In genomic region chr2:220782609-220783113, GRCh38 we compare ENCODE assay signal across 26 cellular contexts.
DNase-seq lines count a peak whose midpoint lies in the region; ATAC-seq, FAIRE-seq and TF ChIP-seq lines count a peak whose summit lies in the region.
"Had no signal": no experiment of that assay in that cellular context is flagged by ENCODE, and none has a peak within 500 bp of the region (broad histone marks: within the 10 kb centered on the region; RNA-seq: fewer than 3 reads in every experiment).

No MANE protein-coding gene starts in this region.

- WGBS in HepG2 (ENCODE audit: low lambda C conversion rate) = 18% methylated on average over 5 of the region's 5 CpGs
- 43% methylated on average over 4 of the region's 5 CpGs for WGBS in right lobe of liver (ENCODE audit: insufficient coverage, low coverage, low lambda C conversion rate, missing lambda C conversion rate)
- WGBS in K562 (ENCODE audit: insufficient coverage, low coverage, missing lambda C conversion rate) = 0% methylated on average over 4 of the region's 5 CpGs

- intact Hi-C loops in HepG2 (cut with micrococcal nuclease; ENCODE audit: unreplicated experiment) = no loop called here
- intact Hi-C loops in right lobe of liver (cut with DNase I) = no loop called here
- intact Hi-C loops in K562 (cut with micrococcal nuclease) = no loop called here

- no peak overlapping the region for H3K4me2 ChIP-seq in HepG2 (ENCODE audit: low read depth, low read length)
- H3K4me2 ChIP-seq in K562 (ENCODE audit: insufficient read depth, low read length) = no peak overlapping the region
- H3K4me2 ChIP-seq: A549; BLaER1 treated with 17β-estradiol and CSF1 and Interleukin-3, amounts not matched to agents 10 nM and 100 nM had no signal

- no peak overlapping the region for H3K4me3 ChIP-seq in HepG2 (replicated peaks in 1 of 3; ENCODE audit: insufficient read depth in 1 of 3, low read depth in 2 of 3, low read length in 3 of 3)
- H3K4me3 ChIP-seq in right lobe of liver = no peak overlapping the region
- no peak overlapping the region for H3K4me3 ChIP-seq in K562
- H3K4me3 ChIP-seq: A549; BLaER1 treated with 17β-estradiol and CSF1 and Interleukin-3, amounts not matched to agents 10 nM and 100 nM; GM12878 had no signal

- POLR2A ChIA-PET in HepG2 (lab: Yijun Ruan, JAX) (no interaction called here), K562 (lab: Yijun Ruan, JAX) (no interaction called here)

- H3K9ac ChIP-seq in HepG2 (ENCODE audit: insufficient read depth, low read depth, low read length) (no peak overlapping the region), K562 (ENCODE audit: insufficient read depth in 1 of 2, low read depth in 2 of 2, low read length in 2 of 2) (no peak overlapping the region)
- H3K9ac ChIP-seq: BLaER1 treated with 17β-estradiol and CSF1 and Interleukin-3, amounts not matched to agents 10 nM and 100 nM had no signal

- no TSS peak for BruUV-seq in HepG2 (replicated peaks; lab: Mats Ljungman, UMichigan)
- no TSS peak for BruUV-seq in K562 (replicated peaks; lab: Mats Ljungman, UMichigan)

- peaks cover 73% of the 10 kb centered on the region for H3K9me3 ChIP-seq in HepG2 (ENCODE audit: low read length)
- no peaks in the 10 kb centered on the region for H3K9me3 ChIP-seq in right lobe of liver
- no peaks in the 10 kb centered on the region for H3K9me3 ChIP-seq in K562 (replicated peaks; ENCODE audit: control insufficient read depth, insufficient read depth, low read depth, low read length)
- H3K9me3 ChIP-seq: A549, Caco-2 had no signal

- TF ChIP-seq RAD21 in HepG2 (CRISPR knock-in tag; IDR thresholded peaks at IDR 0.05) = no peak
- no peak for TF ChIP-seq RAD21 in K562 (CRISPR knock-in tag; conservative IDR thresholded peaks at IDR 0.05 in 1 of 2, IDR thresholded peaks at IDR 0.05 in 1 of 2)

- CTCF ChIA-PET in HepG2 (lab: Yijun Ruan, JAX; ENCODE audit: low intra/inter-chr PET ratio, low total read pairs) = no interaction called here
- CTCF ChIA-PET in K562 (lab: Yijun Ruan, JAX; ENCODE audit: low intra/inter-chr PET ratio) = no interaction called here

- in situ Hi-C loops in HepG2 (cut with HindIII; ENCODE audit: extremely low pct_ligation_motif_present, low pct_unique_long_range_greater_than_20kb) (no loop called here), K562 (cut with MboI) (no loop called here)

- H3K36me3 ChIP-seq in HepG2 (replicated peaks in 1 of 2; ENCODE audit: control insufficient read depth in 1 of 2, insufficient read depth in 2 of 2, low read length in 2 of 2) (no peaks in the 10 kb centered on the region), right lobe of liver (no peaks in the 10 kb centered on the region), K562 (ENCODE audit: control insufficient read depth, insufficient read depth, low read length) (no peaks in the 10 kb centered on the region)
- H3K36me3 ChIP-seq: BLaER1 treated with 17β-estradiol and CSF1 and Interleukin-3, amounts not matched to agents 10 nM and 100 nM had no signal

- no peak for TF ChIP-seq EP300 in HepG2 (IDR thresholded peaks at IDR 0.05; ENCODE audit: low read depth in 2 of 2, low read length in 2 of 2)
- TF ChIP-seq EP300 in HepG2 (CRISPR knock-in tag; IDR thresholded peaks at IDR 0.05; ENCODE audit: borderline replicate concordance) = no peak
- TF ChIP-seq EP300 in K562 (IDR thresholded peaks at IDR 0.05; ENCODE audit: low read length) = no peak

- DNase-seq in NCI-H748 (lab: John Stamatoyannopoulos, UW; ENCODE audit: unreplicated experiment) (peak; percentile 25), NCI-H748 treated with DMSO at 0.1 percent for 48 hours (lab: John Stamatoyannopoulos, UW) (no peak), HepG2 (ENCODE audit: low spot score) (no peak), right lobe of liver (no peak), K562 (ENCODE audit: extremely low read depth in 1 of 4, low spot score in 3 of 4) (no peak), NCI-H1417 (lab: John Stamatoyannopoulos, UW) (no peak), DMS114 treated with DMSO at 0.1 percent for 48 hours (lab: John Stamatoyannopoulos, UW; ENCODE audit: unreplicated experiment) (no peak)
- DNase-seq: AML-193; Caco-2; Calu3; CD4-positive, alpha-beta T cell; CD8-positive, alpha-beta T cell; DMS153; DMS53; DMS79; DND-41; EL; GDM1 had no signal

- ATAC-seq in HepG2 = no peak
- ATAC-seq in right lobe of liver = no peak
- no peak for ATAC-seq in K562
- ATAC-seq: A549; CD8-positive, alpha-beta T cell; GM12878 had no signal

- H3K79me2 ChIP-seq in HepG2 (ENCODE audit: insufficient read depth, low read length) = no peaks in the 10 kb centered on the region
- no peaks in the 10 kb centered on the region for H3K79me2 ChIP-seq in K562 (ENCODE audit: control insufficient read depth, insufficient read depth, low read length)

- TF ChIP-seq CTCF in HepG2 (CRISPR knock-in tag; IDR thresholded peaks at IDR 0.05) (no peak), right lobe of liver (IDR thresholded peaks at IDR 0.05) (no peak), K562 (IDR thresholded peaks at IDR 0.05 in 2 of 3, conservative IDR thresholded peaks at IDR 0.05 in 1 of 3; ENCODE audit: insufficient read depth in 2 of 3, low read depth in 1 of 3, low read length in 3 of 3) (no peak)

- no peaks in the 10 kb centered on the region for H3K9me1 ChIP-seq in K562 (ENCODE audit: control insufficient read depth, insufficient read depth, low read length)

- no peak overlapping the region for H2AFZ ChIP-seq in HepG2 (ENCODE audit: low read length)
- no peak overlapping the region for H2AFZ ChIP-seq in K562 (ENCODE audit: low read depth, low read length)

- H3K27ac ChIP-seq in HepG2 (ENCODE audit: extremely low read length, insufficient read depth, low read length) = no peak overlapping the region
- H3K27ac ChIP-seq in right lobe of liver = no peak overlapping the region
- H3K27ac ChIP-seq in K562 (ENCODE audit: extremely low read depth, low read depth, low read length) = no peak overlapping the region
- H3K27ac ChIP-seq: 22Rv1; A549; BLaER1 treated with 17β-estradiol and CSF1 and Interleukin-3, amounts not matched to agents 10 nM and 100 nM; C4-2B had no signal

- H4K20me1 ChIP-seq in HepG2 (ENCODE audit: insufficient read depth, low read length) (no peaks in the 10 kb centered on the region), K562 (replicated peaks; ENCODE audit: control insufficient read depth, insufficient read depth, low read length) (no peaks in the 10 kb centered on the region)
- H4K20me1 ChIP-seq: BLaER1 treated with 17β-estradiol and CSF1 and Interleukin-3, amounts not matched to agents 10 nM and 100 nM had no signal

- H3K4me1 ChIP-seq in HepG2 (ENCODE audit: insufficient read depth, low read length) (no peaks in the 10 kb centered on the region), right lobe of liver (no peaks in the 10 kb centered on the region), K562 (replicated peaks in 1 of 2; ENCODE audit: control insufficient read depth in 2 of 2, insufficient read depth in 2 of 2, low read length in 2 of 2) (no peaks in the 10 kb centered on the region)
- H3K4me1 ChIP-seq: BLaER1 treated with 17β-estradiol and CSF1 and Interleukin-3, amounts not matched to agents 10 nM and 100 nM; Caco-2 had no signal

- no peak for FAIRE-seq in HepG2 (lab: Jason Lieb, UNC)
- FAIRE-seq in K562 (lab: Jason Lieb, UNC) = no peak
- FAIRE-seq: A549, D721Med, GM12878, GM12892, GM18507 had no signal

- H3K27me3 ChIP-seq in HepG2 (ENCODE audit: control insufficient read depth in 1 of 2, insufficient read depth in 2 of 2, low read length in 2 of 2) = no peaks in the 10 kb centered on the region
- H3K27me3 ChIP-seq in right lobe of liver = no peaks in the 10 kb centered on the region
- no peaks in the 10 kb centered on the region for H3K27me3 ChIP-seq in K562 (ENCODE audit: control insufficient read depth in 2 of 2, insufficient read depth in 2 of 2, low read length in 2 of 2)
- H3K27me3 ChIP-seq: BLaER1 treated with 17β-estradiol and CSF1 and Interleukin-3, amounts not matched to agents 10 nM and 100 nM had no signal

- no peak for TF ChIP-seq POLR2A in HepG2 (IDR thresholded peaks at IDR 0.05; ENCODE audit: insufficient read depth in 1 of 2, low read depth in 2 of 2, low read length in 2 of 2)
- TF ChIP-seq POLR2A in right lobe of liver (IDR thresholded peaks at IDR 0.05) = no peak
- no peak for TF ChIP-seq POLR2A in K562 (conservative IDR thresholded peaks at IDR 0.05)

TF ChIP-seq in HepG2, 621 proteins besides CTCF, POLR2A, EP300 and RAD21 (continues in another document):
- TF ChIP-seq KAT2B (IDR thresholded peaks at IDR 0.05; ENCODE audit: borderline replicate concordance, low read depth, low read length) = no peak

TF ChIP-seq in K562, 482 proteins besides CTCF, POLR2A, EP300 and RAD21 (continues in another document):
- TF ChIP-seq POLR2H (tag; IDR thresholded peaks at IDR 0.05; ENCODE audit: low read depth) = no peak
- TF ChIP-seq ZNF609 (CRISPR knock-in tag; IDR thresholded peaks at IDR 0.05; ENCODE audit: borderline replicate concordance) = no peak
